ENCODE assay signal across 8 cellular contexts in the genomic region with DNA sequence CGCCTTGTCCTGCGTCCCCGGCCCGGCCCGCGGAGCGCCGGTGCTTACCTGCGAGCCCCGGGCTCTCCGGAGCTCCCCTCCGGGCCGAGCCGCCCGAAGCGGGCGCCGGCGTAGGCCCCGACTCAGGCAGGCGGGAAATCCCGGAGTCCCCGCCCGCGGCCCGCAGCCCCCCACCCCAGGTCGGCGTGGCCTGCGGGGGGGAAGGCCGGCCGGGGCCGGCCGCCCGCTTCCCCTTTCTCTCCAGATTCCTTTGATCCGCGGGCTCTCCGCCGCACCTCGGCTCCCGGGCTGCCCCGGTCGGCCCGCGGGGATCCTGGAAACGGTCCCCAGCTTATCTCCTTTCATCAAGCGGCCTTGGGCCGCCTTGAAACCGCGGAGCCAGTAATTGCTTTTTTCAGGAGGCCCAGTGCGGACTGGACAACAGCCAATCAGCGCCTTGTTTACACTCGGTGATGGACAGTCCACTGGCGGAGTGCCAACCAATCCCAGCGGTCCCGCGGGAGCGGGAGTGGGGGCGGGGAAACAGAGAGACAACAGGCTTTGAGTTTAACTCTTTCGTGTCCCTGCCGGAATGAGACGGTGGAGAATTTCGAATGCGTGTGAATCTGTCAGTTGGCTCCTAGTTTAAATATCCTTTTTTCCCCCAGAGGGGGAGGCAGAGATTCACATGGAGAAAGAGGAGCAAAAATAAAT. TPM values are rescaled to one million over a fixed set of nuclear protein-coding genes. Genes with fewer than 3 reads are reported as not detected.
DNase-seq lines count a peak whose midpoint lies in the region; ATAC-seq, FAIRE-seq and TF ChIP-seq lines count a peak whose summit lies in the region.

No MANE protein-coding gene starts in this region.

- dilution Hi-C loops in endothelial cell of umbilical vein (cut with MboI; ENCODE audit: extremely low pct_ligation_motif_present, low sequenced_read_pairs): no loop called here

- intact Hi-C loops in endothelial cell of umbilical vein (cut with micrococcal nuclease): loop anchor here (1.0 to 2.0 kb wide), 5 partner anchors 63 to 141 kb away; a partner anchor contains a TSS

- H3K9me3 Mint-ChIP-seq in GM23338 (peaks cover 1% of the 10 kb centered on the region; the same call in 2 of the 3 replicates), memory B cell (no peaks in the 10 kb centered on the region)

- H3K4me2 ChIP-seq in GM23338 (peak overlapping the region; percentile 80), endothelial cell of umbilical vein (ENCODE audit: insufficient read depth, low read length) (peak overlapping the region; percentile 78)

- DNase-seq in AG20443 (ENCODE audit: low spot score): peak; percentile 95
- peak; percentile 100 for DNase-seq in GM23338 (ENCODE audit: low spot score)
- peak; percentile 100 for DNase-seq in NCI-H2196 treated with DMSO at 0.1 percent for 48 hours (lab: John Stamatoyannopoulos, UW; ENCODE audit: unreplicated experiment)
- DNase-seq in activated CD4-positive, CD25-positive, alpha-beta regulatory T cell treated with anti-CD3 and anti-CD28 coated beads, Interleukin-2, amount 50 U/mL, for 72 hours: peak; percentile 71
- peak; percentile 99 for DNase-seq in endothelial cell of umbilical vein (ENCODE audit: low read depth, low spot score)
- DNase-seq in memory B cell (ENCODE audit: low spot score in 2 of 2): peak in 1 of 2 donors; percentile 62
- DNase-seq in stimulated activated CD8-positive, alpha-beta memory T cell treated with anti-CD3 and anti-CD28 coated beads, Interleukin-12 subunit alpha, Interleukin-12 subunit beta, amount 100 ng/mL, for 4 hours (ENCODE audit: low read depth): peak; percentile 48
- DNase-seq in activated gamma-delta T cell treated with Interleukin-2 at 50 U/mL for 16 hours: no peak

- H3K9ac ChIP-seq in endothelial cell of umbilical vein (replicated peaks; ENCODE audit: extremely low read depth, insufficient read depth, low read length): peak overlapping the region; percentile 83

- no peaks in the 10 kb centered on the region for H3K9me1 ChIP-seq in endothelial cell of umbilical vein (replicated peaks; ENCODE audit: control insufficient read depth, extremely low read depth, insufficient read depth, low read length)

- H3K27me3 Mint-ChIP-seq in GM23338 (ENCODE audit: insufficient read depth, low read depth, poor library complexity): peaks cover 76% of the 10 kb centered on the region
- H3K27me3 Mint-ChIP-seq in memory B cell: peaks cover 12% of the 10 kb centered on the region

- TF ChIP-seq CTCF in GM23338 (conservative IDR thresholded peaks at IDR 0.05; ENCODE audit: low read depth in 2 of 2): no peak
- no peak for TF ChIP-seq CTCF in endothelial cell of umbilical vein (IDR thresholded peaks at IDR 0.05; ENCODE audit: extremely low read depth in 1 of 2, insufficient read depth in 1 of 2, low read depth in 1 of 2, low read length in 2 of 2)

- CTCF ChIA-PET in endothelial cell of umbilical vein (lab: Charles Lee): interaction anchor here (1.3 to 2.4 kb wide), 4 partner anchors 20 to 139 kb away, joined by 3 to 30 read pairs (median 5); no protein-coding TSS in a partner anchor

- FAIRE-seq in endothelial cell of umbilical vein (lab: Jason Lieb, UNC): peak; percentile 98

- H3F3A ChIP-seq in GM23338 (replicated peaks; ENCODE audit: low read depth): peaks cover 14% of the 10 kb centered on the region; the same call in 1 of the 2 replicates

- H3K4me3 Mint-ChIP-seq in GM23338: peak overlapping the region; percentile 65
- no peak overlapping the region for H3K4me3 Mint-ChIP-seq in memory B cell

- H3K36me3 Mint-ChIP-seq in GM23338 (ENCODE audit: low read depth) (peaks cover under 1% of the 10 kb centered on the region; the same call in 1 of the 3 replicates), memory B cell (peaks cover under 1% of the 10 kb centered on the region)

- H3K27ac ChIP-seq in GM23338 (ENCODE audit: low read depth) (no peak overlapping the region), endothelial cell of umbilical vein (ENCODE audit: insufficient read depth, low read depth, low read length) (peak overlapping the region; percentile 67)

- peaks cover 46% of the 10 kb centered on the region for H3K4me1 Mint-ChIP-seq in GM23338
- H3K4me1 Mint-ChIP-seq in memory B cell: peaks cover under 1% of the 10 kb centered on the region

- no peaks in the 10 kb centered on the region for H3K9me3 ChIP-seq in endothelial cell of umbilical vein (replicated peaks; ENCODE audit: control insufficient read depth, insufficient read depth, low read length)

- H3K27me3 ChIP-seq in GM23338 (ENCODE audit: insufficient read depth) (peaks cover 88% of the 10 kb centered on the region), endothelial cell of umbilical vein (ENCODE audit: control insufficient read depth in 2 of 2, insufficient read depth in 2 of 2, low read length in 2 of 2) (no peaks in the 10 kb centered on the region)

- H3K9me2 ChIP-seq in GM23338 (ENCODE audit: insufficient read depth): no peaks in the 10 kb centered on the region

- peak; percentile 85 for TF ChIP-seq POLR2A in endothelial cell of umbilical vein (IDR thresholded peaks at IDR 0.05; ENCODE audit: low read depth, low read length)

- H3K4me1 ChIP-seq in GM23338 (ENCODE audit: insufficient read depth): peaks cover 59% of the 10 kb centered on the region
- peaks cover 38% of the 10 kb centered on the region for H3K4me1 ChIP-seq in endothelial cell of umbilical vein (ENCODE audit: control insufficient read depth, extremely low read depth, insufficient read depth, low read length)

- H3K4me3 ChIP-seq in GM23338 (peak overlapping the region; percentile 50), endothelial cell of umbilical vein (replicated peaks in 1 of 3; ENCODE audit: insufficient read depth in 1 of 3, low read depth in 1 of 3, low read length in 3 of 3) (peak overlapping the region; percentile 57 to 64 (median 62))

- H3K27ac Mint-ChIP-seq in GM23338 (no peak overlapping the region), memory B cell (peak overlapping the region; percentile 47)

- H3K36me3 ChIP-seq in GM23338 (ENCODE audit: insufficient read depth) (no peaks in the 10 kb centered on the region), endothelial cell of umbilical vein (ENCODE audit: control insufficient read depth in 2 of 2, extremely low read depth in 1 of 2, insufficient read depth in 2 of 2, low read length in 2 of 2) (peaks cover 0 to 4% of the 10 kb centered on the region in 2 experiments)

- POLR2A ChIA-PET in endothelial cell of umbilical vein (lab: Charles Lee): no interaction called here

- H2AFZ ChIP-seq in GM23338 (no peak overlapping the region), endothelial cell of umbilical vein (ENCODE audit: low read depth, low read length) (no peak overlapping the region)

- ATAC-seq in GM23338 (peak; percentile 20), memory B cell (ENCODE audit: low read depth) (peak; percentile 15)

- no TSS peak for BruUV-seq in endothelial cell of umbilical vein (replicated peaks; lab: Mats Ljungman, UMichigan)

- no peaks in the 10 kb centered on the region for H3K79me2 ChIP-seq in GM23338 (replicated peaks; ENCODE audit: insufficient read depth)
- H3K79me2 ChIP-seq in endothelial cell of umbilical vein (ENCODE audit: control insufficient read depth, insufficient read depth, low read length): peaks cover 36% of the 10 kb centered on the region

- H4K20me1 ChIP-seq in GM23338 (replicated peaks; ENCODE audit: insufficient read depth) (peaks cover 10% of the 10 kb centered on the region), endothelial cell of umbilical vein (replicated peaks; ENCODE audit: control insufficient read depth, extremely low read depth, insufficient read depth, low read length) (no peaks in the 10 kb centered on the region)

TF ChIP-seq in GM23338, 12 proteins besides CTCF, POLR2A, EP300 and RAD21:
- TF ChIP-seq EZH2 (IDR thresholded peaks at IDR 0.05; ENCODE audit: low read depth, unreplicated experiment) (peak; percentile 28), NANOG (IDR thresholded peaks at IDR 0.05; ENCODE audit: borderline replicate concordance) (no peak), ZNF114 (CRISPR knock-in tag; IDR thresholded peaks at IDR 0.05) (no peak), CREB1 (CRISPR knock-in tag; IDR thresholded peaks at IDR 0.05; ENCODE audit: low read depth) (peak; percentile 61; the same call in 1 of the 2 replicates)

TF ChIP-seq in endothelial cell of umbilical vein, 7 proteins besides CTCF, POLR2A, EP300 and RAD21:
- TF ChIP-seq GATA2 (IDR thresholded peaks at IDR 0.05; ENCODE audit: insufficient read depth, insufficient read length, low read depth, low read length) (peak; percentile 99), POLR2AphosphoS5 (IDR thresholded peaks at IDR 0.05; ENCODE audit: insufficient read depth, low read depth, low read length) (peak; percentile 95), FOS (IDR thresholded peaks at IDR 0.05; ENCODE audit: borderline replicate concordance, insufficient read depth, low read length) (no peak)
- TF ChIP-seq, protein P1, sequence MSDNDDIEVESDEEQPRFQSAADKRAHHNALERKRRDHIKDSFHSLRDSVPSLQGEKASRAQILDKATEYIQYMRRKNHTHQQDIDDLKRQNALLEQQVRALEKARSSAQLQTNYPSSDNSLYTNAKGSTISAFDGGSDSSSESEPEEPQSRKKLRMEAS (IDR thresholded peaks at IDR 0.05; ENCODE audit: insufficient read depth, insufficient read length): peak; percentile 28

RNA-seq across cellular contexts. Expression of a gene that starts 1.4 kb away (rescaled TPM):
- 1.1 and 1.8 TPM in 2 replicates for total RNA-seq in GM23338 (2014; rRNA removed; shearing (Covaris generic))
- polyA plus RNA-seq in GM23338 (2016; fragmentation: Nextera tagmentation; extraction: Ambion mirVana) (0.17 and 0.24 TPM in 2 replicates), endothelial cell of umbilical vein (4.7 and 7.1 TPM in 2 replicates)
- 10.3 and 11.6 TPM in 2 replicates for total RNA-seq in endothelial cell of umbilical vein
- 3.4 and 5.1 TPM in 2 replicates for polyA plus RNA-seq in endothelial cell of umbilical vein (2011; cell fraction: cytosol; rRNA removed)
- 15.2 and 19.3 TPM in 2 replicates for polyA plus RNA-seq in endothelial cell of umbilical vein (2011; cell fraction: nucleus; rRNA removed)
- 3.5 and 3.7 TPM in 2 replicates for polyA plus RNA-seq in endothelial cell of umbilical vein (2012)
- polyA minus RNA-seq in endothelial cell of umbilical vein: 7.4 and 14.0 TPM in 2 replicates
- polyA minus RNA-seq in endothelial cell of umbilical vein (2011; cell fraction: cytosol; rRNA and poly(A)+ RNA removed): 8.7 TPM
- polyA minus RNA-seq in endothelial cell of umbilical vein (2011; cell fraction: nucleus; rRNA and poly(A)+ RNA removed): 3.3 and 10.0 TPM in 2 replicates
